In the genomic region with DNA sequence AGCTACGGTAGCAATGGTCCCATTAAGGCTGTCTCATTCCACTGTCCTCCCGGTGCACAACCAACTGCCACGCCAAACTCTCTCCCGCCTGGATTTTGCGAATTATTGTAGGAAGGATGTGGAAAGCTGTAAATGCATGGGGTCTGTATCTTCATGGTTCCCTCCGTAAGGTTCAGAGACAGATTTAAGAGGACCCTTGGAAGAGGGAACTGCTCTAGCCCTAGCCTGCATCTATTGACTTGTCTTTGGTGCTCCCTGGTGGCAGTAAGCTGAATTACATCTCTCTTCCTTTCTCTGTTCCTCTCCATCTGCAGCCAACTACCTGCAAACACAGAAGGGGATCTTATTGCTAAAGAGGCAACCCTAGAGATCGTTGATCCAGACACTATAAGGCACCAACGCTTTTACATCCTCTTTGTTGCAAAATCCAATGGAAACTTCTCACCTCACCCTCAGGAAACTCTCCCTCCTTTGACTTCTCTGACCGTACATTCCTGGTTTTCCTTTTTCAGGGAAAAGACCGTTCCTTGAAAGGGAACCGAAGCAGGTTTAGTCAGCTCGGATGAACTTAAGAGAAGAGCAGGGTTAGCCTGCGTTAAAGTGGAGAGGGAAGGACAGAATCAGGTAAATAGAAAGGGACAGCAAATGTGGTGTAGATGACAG, we compare ENCODE assay signal across 9 cellular contexts. TPM values are rescaled to one million over a fixed set of nuclear protein-coding genes. Genes with fewer than 3 reads are reported as not detected.
DNase-seq lines count a peak whose midpoint lies in the region; ATAC-seq and TF ChIP-seq lines count a peak whose summit lies in the region.
"Had no signal": no experiment of that assay in that cellular context is flagged by ENCODE, and none has a peak within 500 bp of the region (broad histone marks: within the 10 kb centered on the region; RNA-seq: fewer than 3 reads in every experiment).

No MANE protein-coding gene starts in this region.

- TF ChIP-seq CTCF in GM20000 (IDR thresholded peaks at IDR 0.05; ENCODE audit: extremely low read depth, missing control alignments) (peak; percentile 86), ovary (IDR thresholded peaks at IDR 0.05) (peak; percentile 51 to 82 (median 71))

- TF ChIP-seq POLR2A in ovary (IDR thresholded peaks at IDR 0.05): no peak

- no peak for TF ChIP-seq EP300 in ovary (IDR thresholded peaks at IDR 0.05)

- intact Hi-C loops in ovary (cut with DNase I): loop anchor here in 3 of 4 donors (5.0 to 10.0 kb wide), 5 partner anchors 144 to 312 kb away; partner anchors contain the start of gene SPEF2 (in 3 of the 3)

- no peaks in the 10 kb centered on the region for H3K9me3 ChIP-seq in ovary

- peak; percentile 40 for DNase-seq in Caki2 (ENCODE audit: low read depth)
- peak; percentile 62 for DNase-seq in GM20000 (ENCODE audit: low spot score)
- peak; percentile 86 for DNase-seq in KBM-7
- peak; percentile 45 for DNase-seq in RPMI7951 (ENCODE audit: low read depth)
- DNase-seq in activated effector memory CD4-positive, alpha-beta T cell treated with anti-CD3 and anti-CD28 coated beads, Interleukin-2, amount 50 U/mL, for 16 hours: peak; percentile 68
- peak; percentile 38 for DNase-seq in foreskin melanocyte
- peak in 4 of 5 donors; percentile 10 to 56 (median 34) for DNase-seq in ovary

- WGBS in ovary, 3 donors: 27 to 36% (median 35%) methylated on average over 13 of the region's 13 CpGs

- ATAC-seq in HG03469 (IDR thresholded peaks at IDR 0.05; ENCODE audit: unreplicated experiment): no peak

- no peak overlapping the region for H3K4me3 ChIP-seq in ovary

- H3K4me1 ChIP-seq in ovary (ENCODE audit: insufficient read depth): no peaks in the 10 kb centered on the region

- H3K27me3 ChIP-seq in ovary: no peaks in the 10 kb centered on the region

- in situ Hi-C loops in Caki2 (cut with HindIII; ENCODE audit: low pct_unique_long_range_greater_than_20kb, low sequenced_read_pairs): no loop called here
- in situ Hi-C loops in KBM-7 (cut with MboI; ENCODE audit: low pct_unique_long_range_greater_than_20kb, low sequenced_read_pairs): loop anchor here (25.0 kb wide), 1 partner anchor 289 kb away; no protein-coding TSS in a partner anchor

- no peaks in the 10 kb centered on the region for H3K36me3 ChIP-seq in ovary

- H3K27ac ChIP-seq in ovary: no peak overlapping the region

RNA-seq across cellular contexts. Expression of gene CAPSL, which starts 11.9 kb away (rescaled TPM):
- total RNA-seq in Caki2 (2014; rRNA removed; shearing (Covaris generic); ENCODE audit: low replicate concordance): not detected in 2 replicates
- not detected in 2 replicates for total RNA-seq in RPMI7951 (2014; rRNA removed; shearing (Covaris generic))
- 10 to 100 TPM in 1 of 7 donors, 1 to 10 TPM in 3, under 1 TPM in 1, not detected in 2; 0.85 to 28.8 (median 1.8) TPM for total RNA-seq in ovary
- polyA plus RNA-seq in ovary: not detected
- polyA plus RNA-seq: adipose tissue had no signal

Comparison
In these comparisons a context has a peak if more than half of its experiments do, and no peak if none do; other contexts are left out.
1. DNase-seq: peak in every context shown above with its lines; median percentile 86 in KBM-7; 68 in activated effector memory CD4-positive, alpha-beta T cell treated with anti-CD3 and anti-CD28 coated beads, Interleukin-2, amount 50 U/mL, for 16 hours; 62 in GM20000; 45 in RPMI7951; 40 in Caki2; 38 in foreskin melanocyte; 34 in ovary.